34 cellular contexts compared by ENCODE assay signal in genomic region chr6:35782424-35782823, GRCh38. TPM values are rescaled to one million over a fixed set of nuclear protein-coding genes. Genes with fewer than 3 reads are reported as not detected.
DNase-seq lines count a peak whose midpoint lies in the region; ATAC-seq, FAIRE-seq and TF ChIP-seq lines count a peak whose summit lies in the region.
"Had no signal": no experiment of that assay in that cellular context is flagged by ENCODE, and none has a peak within 500 bp of the region (broad histone marks: within the 10 kb centered on the region; RNA-seq: fewer than 3 reads in every experiment).

No MANE protein-coding gene starts in this region.

- TF ChIP-seq CTCF in C4-2B (conservative IDR thresholded peaks at IDR 0.05) (no peak), GM13976 (IDR thresholded peaks at IDR 0.05; ENCODE audit: borderline replicate concordance, control extremely low read depth, extremely low read depth, insufficient read depth, missing control alignments) (no peak), bronchial epithelial cell (IDR thresholded peaks at IDR 0.05; ENCODE audit: insufficient read depth, low read length, severe bottlenecking) (no peak)

- ATAC-seq in HG03520 (IDR thresholded peaks at IDR 0.05; ENCODE audit: unreplicated experiment): no peak
- no peak for ATAC-seq in HG02759 (IDR thresholded peaks at IDR 0.05; ENCODE audit: unreplicated experiment)
- ATAC-seq: activated naive CD4-positive, alpha-beta T cell treated with anti-CD3 and anti-CD28 coated beads, Interleukin-2, amount 50 U/mL, for 72 hours; effector memory CD8-positive, alpha-beta T cell; heart right ventricle; T-helper 17 cell had no signal

- DNase-seq in GM13976 (ENCODE audit: low spot score) (peak; percentile 15), NCI-H2196 (lab: John Stamatoyannopoulos, UW; ENCODE audit: unreplicated experiment) (peak; percentile 27), bronchial epithelial cell (ENCODE audit: low read depth) (peak; percentile 21), NCI-H774 (lab: John Stamatoyannopoulos, UW) (no peak), AG08395 (ENCODE audit: low spot score) (no peak)
- DNase-seq: activated CD4-positive, alpha-beta memory T cell treated with anti-CD3 and anti-CD28 coated beads, Interleukin-2, amount 10 ng/mL, durations not matched to agents 7 days and 5 days; activated CD4-positive, alpha-beta T cell treated with anti-CD3 and anti-CD28 coated beads for 1 hour; activated CD8-positive, alpha-beta memory T cell treated with anti-CD3 and anti-CD28 coated beads, Interleukin-2, amount 50 U/mL, for 48 hours; effector memory CD8-positive, alpha-beta T cell; foreskin melanocyte; heart right ventricle; HFFc6; mesendoderm; NCI-H1436; NCI-H510A treated with DMSO at 0.1 percent for 48 hours; stimulated activated CD4-positive, alpha-beta T cell treated with anti-CD3 and anti-CD28 coated beads, Interleukin-15, amount 100 ng/mL, for 24 hours; stimulated activated naive CD4-positive, alpha-beta T cell; T-helper 17 cell had no signal

- in situ Hi-C loops in GM13976 (cut with MboI; ENCODE audit: low sequenced_read_pairs, unreplicated experiment): no loop called here

- peaks cover 7% of the 10 kb centered on the region for H3K27me3 ChIP-seq in bronchial epithelial cell (ENCODE audit: control insufficient read depth, insufficient read depth, low read length)

- H3K27ac ChIP-seq in C4-2B: peak overlapping the region; percentile 75
- H3K27ac ChIP-seq: BLaER1 treated with 17β-estradiol and CSF1 and Interleukin-3, amounts not matched to agents 10 nM and 100 nM; cardiac muscle cell; coronary artery; esophagus muscularis mucosa; heart right ventricle; neutrophil; prostate gland had no signal

- no peaks in the 10 kb centered on the region for H3K36me3 ChIP-seq in bronchial epithelial cell (ENCODE audit: control insufficient read depth, insufficient read depth, low read length)
- H3K36me3 ChIP-seq: BLaER1 treated with 17β-estradiol and CSF1 and Interleukin-3, amounts not matched to agents 10 nM and 100 nM; cardiac muscle cell; esophagus muscularis mucosa; heart right ventricle; neutrophil; prostate gland had no signal

- H3K4me3 ChIP-seq in bronchial epithelial cell (ENCODE audit: low read depth, low read length): no peak overlapping the region
- H3K4me3 ChIP-seq: BLaER1 treated with 17β-estradiol and CSF1 and Interleukin-3, amounts not matched to agents 10 nM and 100 nM; cardiac muscle cell; coronary artery; esophagus muscularis mucosa; heart right ventricle; prostate gland had no signal

- no peak for FAIRE-seq in bronchial epithelial cell (lab: Jason Lieb, UNC)
- FAIRE-seq: GM12891, urothelium cell line had no signal

RNA-seq across cellular contexts. Expression of gene CLPSL1, which starts 1.6 kb away (rescaled TPM):
- total RNA-seq in bronchial epithelial cell: not detected in 2 replicates
- total RNA-seq: activated CD4-positive, alpha-beta memory T cell treated with anti-CD3 and anti-CD28 coated beads, Interleukin-2, amount 10 ng/mL, durations not matched to agents 7 days and 5 days; activated naive CD4-positive, alpha-beta T cell treated with anti-CD3 and anti-CD28 coated beads, Interleukin-2, amount 50 U/mL, for 72 hours; activated T-helper 2 cell treated with anti-CD3 and anti-CD28 coated beads, Interferon-gamma antibody, Interleukin-2, Interleukin-4, amounts not matched to agents 10 μg/mL and 5 μg/mL and 100 μg/mL, durations not matched to agents 14 hours and 24 hours and 36 hours; cardiac muscle cell; esophagus muscularis mucosa; heart right ventricle; HFFc6; myocyte; prostate gland; RPMI7951; T-helper 17 cell; temporal lobe had no signal

RNA-seq across cellular contexts. Expression of gene CLPSL2, which starts 6.0 kb away (rescaled TPM):
- total RNA-seq in bronchial epithelial cell: not detected in 2 replicates
- total RNA-seq: activated CD4-positive, alpha-beta memory T cell treated with anti-CD3 and anti-CD28 coated beads, Interleukin-2, amount 10 ng/mL, durations not matched to agents 7 days and 5 days; activated T-helper 2 cell treated with anti-CD3 and anti-CD28 coated beads, Interferon-gamma antibody, Interleukin-2, Interleukin-4, amounts not matched to agents 10 μg/mL and 5 μg/mL and 100 μg/mL, durations not matched to agents 14 hours and 24 hours and 36 hours; cardiac muscle cell; esophagus muscularis mucosa; heart right ventricle; HFFc6; myocyte; prostate gland; RPMI7951; T-helper 17 cell; temporal lobe had no signal

RNA-seq across cellular contexts. Expression of gene CLPS, which starts 14.7 kb away (rescaled TPM):
- total RNA-seq in bronchial epithelial cell: not detected in 2 replicates
- total RNA-seq: activated CD4-positive, alpha-beta memory T cell treated with anti-CD3 and anti-CD28 coated beads, Interleukin-2, amount 10 ng/mL, durations not matched to agents 7 days and 5 days; activated naive CD4-positive, alpha-beta T cell treated with anti-CD3 and anti-CD28 coated beads, Interleukin-2, amount 50 U/mL, for 72 hours; activated T-helper 2 cell treated with anti-CD3 and anti-CD28 coated beads, Interferon-gamma antibody, Interleukin-2, Interleukin-4, amounts not matched to agents 10 μg/mL and 5 μg/mL and 100 μg/mL, durations not matched to agents 14 hours and 24 hours and 36 hours; cardiac muscle cell; esophagus muscularis mucosa; HFFc6; myocyte; prostate gland; RPMI7951; T-helper 17 cell; temporal lobe had no signal

RNA-seq across cellular contexts. Expression of gene LHFPL5, which starts 22.7 kb away (rescaled TPM):
- not detected in 2 replicates for total RNA-seq in bronchial epithelial cell
- total RNA-seq: activated CD4-positive, alpha-beta memory T cell treated with anti-CD3 and anti-CD28 coated beads, Interleukin-2, amount 10 ng/mL, durations not matched to agents 7 days and 5 days; activated naive CD4-positive, alpha-beta T cell treated with anti-CD3 and anti-CD28 coated beads, Interleukin-2, amount 50 U/mL, for 72 hours; activated T-helper 2 cell treated with anti-CD3 and anti-CD28 coated beads, Interferon-gamma antibody, Interleukin-2, Interleukin-4, amounts not matched to agents 10 μg/mL and 5 μg/mL and 100 μg/mL, durations not matched to agents 14 hours and 24 hours and 36 hours; cardiac muscle cell; esophagus muscularis mucosa; heart right ventricle; HFFc6; myocyte; prostate gland; RPMI7951; T-helper 17 cell had no signal

RNA-seq across cellular contexts. Expression of gene ARMC12, which starts 45.6 kb away (rescaled TPM):
- 0.13 and 0.53 TPM in 2 replicates for total RNA-seq in bronchial epithelial cell
- total RNA-seq: RPMI7951 had no signal

Comparison
In these comparisons a context has a peak if more than half of its experiments do, and no peak if none do; other contexts are left out.
1. DNase-seq: peak in GM13976 (single experiment), NCI-H2196 (single experiment) and bronchial epithelial cell (single experiment); none in NCI-H774 (single experiment) and AG08395 (single experiment).